ENCODE assay signal across 9 cellular contexts in genomic region chr2:234564719-234565118, GRCh38.
DNase-seq lines count a peak whose midpoint lies in the region; ATAC-seq, FAIRE-seq and TF ChIP-seq lines count a peak whose summit lies in the region.
"Had no signal": no experiment of that assay in that cellular context is flagged by ENCODE, and none has a peak within 500 bp of the region (broad histone marks: within the 10 kb centered on the region; RNA-seq: fewer than 3 reads in every experiment).

No MANE protein-coding gene starts in this region.

- H3K4me3 ChIP-seq in AG04450 (ENCODE audit: low read depth, low read length) = no peak overlapping the region
- H3K4me3 ChIP-seq in Caco-2 (ENCODE audit: low read depth, low read length) = no peak overlapping the region
- no peak overlapping the region for H3K4me3 ChIP-seq in sigmoid colon

- H3K4me1 ChIP-seq in foreskin keratinocyte = no peaks in the 10 kb centered on the region
- H3K4me1 ChIP-seq in Caco-2 = no peaks in the 10 kb centered on the region
- H3K4me1 ChIP-seq in sigmoid colon = no peaks in the 10 kb centered on the region

- peak; percentile 43 for TF ChIP-seq RAD21 in Ishikawa (IDR thresholded peaks at IDR 0.05; ENCODE audit: low read depth)

- BruUV-seq in Caco-2 (replicated peaks; lab: Mats Ljungman, UMichigan) = no TSS peak

- intact Hi-C loops in Caco-2 (cut with micrococcal nuclease; ENCODE audit: unreplicated experiment) = no loop called here
- intact Hi-C loops in sigmoid colon (cut with DNase I) = no loop called here

- no peaks in the 10 kb centered on the region for H3K36me3 Mint-ChIP-seq in Caco-2 (ENCODE audit: insufficient read depth, unreplicated experiment)

- H3K27ac Mint-ChIP-seq in Caco-2 (ENCODE audit: unreplicated experiment) = no peak overlapping the region

- no peak overlapping the region for H3K27ac ChIP-seq in AG04450 (ENCODE audit: low read depth, low read length)
- H3K27ac ChIP-seq in foreskin keratinocyte = no peak overlapping the region
- H3K27ac ChIP-seq in sigmoid colon = no peak overlapping the region

- H3K36me3 ChIP-seq in Caco-2 (ENCODE audit: control insufficient read depth, insufficient read depth, low read length) (no peaks in the 10 kb centered on the region), sigmoid colon (no peaks in the 10 kb centered on the region)

- ATAC-seq in foreskin keratinocyte (no peak), GM19395 (IDR thresholded peaks at IDR 0.05; ENCODE audit: unreplicated experiment) (no peak)

- CTCF ChIA-PET in AG04450 (lab: Charles Lee) (interaction anchor here (0.6 to 2.2 kb wide), 23 partner anchors 11 to 552 kb away, joined by 3 to 14 read pairs (median 4); no protein-coding TSS in a partner anchor), Caco-2 (lab: Charles Lee) (no interaction called here)

- no peak for TF ChIP-seq POLR2A in sigmoid colon (IDR thresholded peaks at IDR 0.05)

- H3K9me3 ChIP-seq in AG04450 (ENCODE audit: control insufficient read depth, insufficient read depth, low read length) (peaks cover 7% of the 10 kb centered on the region), Caco-2 (no peaks in the 10 kb centered on the region), sigmoid colon (no peaks in the 10 kb centered on the region)

- no peaks in the 10 kb centered on the region for H3K4me1 Mint-ChIP-seq in Caco-2 (ENCODE audit: low read depth, unreplicated experiment)

- no peak overlapping the region for H3K4me3 Mint-ChIP-seq in Caco-2 (ENCODE audit: unreplicated experiment)

- no peaks in the 10 kb centered on the region for H3K27me3 ChIP-seq in AG04450 (ENCODE audit: control insufficient read depth, insufficient read depth, low read length)
- H3K27me3 ChIP-seq in foreskin keratinocyte = no peaks in the 10 kb centered on the region
- H3K27me3 ChIP-seq in Caco-2 (replicated peaks; ENCODE audit: control insufficient read depth, insufficient read depth, low read length) = no peaks in the 10 kb centered on the region
- no peaks in the 10 kb centered on the region for H3K27me3 ChIP-seq in sigmoid colon

- WGBS in sigmoid colon, 2 donors = 8 to 28% methylated on average over 2 of the region's 2 CpGs

- no peak for FAIRE-seq in RCC 7860 (lab: Jason Lieb, UNC)

- peak; percentile 64 for TF ChIP-seq CTCF in AG04450 (IDR thresholded peaks at IDR 0.05; ENCODE audit: low read depth, low read length)
- TF ChIP-seq CTCF in foreskin keratinocyte (conservative IDR thresholded peaks at IDR 0.05) = peak; percentile 57
- TF ChIP-seq CTCF in Caco-2 (IDR thresholded peaks at IDR 0.05; ENCODE audit: insufficient read depth in 1 of 2, low read depth in 1 of 2, low read length in 1 of 2, severe bottlenecking in 1 of 2, unreplicated experiment in 1 of 2) = no peak
- TF ChIP-seq CTCF in sigmoid colon (IDR thresholded peaks at IDR 0.05) = no peak

- POLR2A ChIA-PET in AG04450 (lab: Yijun Ruan, JAX) (interaction anchor here (1.1 to 1.7 kb wide), 2 partner anchors 115 to 259 kb away, joined by 4 to 5 read pairs; no protein-coding TSS in a partner anchor), Caco-2 (lab: Charles Lee) (no interaction called here)

- H3K9me3 Mint-ChIP-seq in Caco-2 (ENCODE audit: unreplicated experiment) = peaks cover 23% of the 10 kb centered on the region

- DNase-seq in AG04450 (ENCODE audit: low read depth, low spot score) (peak; percentile 49), RCC 7860 (ENCODE audit: low spot score) (peak; percentile 15), foreskin keratinocyte (no peak), Caco-2 (no peak), sigmoid colon (no peak)
- DNase-seq in activated CD8-positive, alpha-beta memory T cell treated with anti-CD3 and anti-CD28 coated beads, Interleukin-2, amount 50 U/mL, for 48 hours = no peak
- DNase-seq: DND-41 had no signal

- TF ChIP-seq EP300 in Ishikawa (IDR thresholded peaks at IDR 0.05; ENCODE audit: borderline replicate concordance) (no peak), sigmoid colon (IDR thresholded peaks at IDR 0.05) (no peak)

- H3K27me3 Mint-ChIP-seq in Caco-2 (ENCODE audit: insufficient read depth, unreplicated experiment) = peaks cover 2% of the 10 kb centered on the region

TF ChIP-seq in Ishikawa, 13 proteins besides CTCF, POLR2A, EP300 and RAD21:
- TF ChIP-seq TAF1 (IDR thresholded peaks at IDR 0.05; ENCODE audit: low read depth) (no peak), FOXM1 (IDR thresholded peaks at IDR 0.05; ENCODE audit: borderline replicate concordance, low read depth) (no peak), TCF12 (IDR thresholded peaks at IDR 0.05; ENCODE audit: low read depth) (no peak), TEAD4 (IDR thresholded peaks at IDR 0.05) (no peak), MAX (IDR thresholded peaks at IDR 0.05) (no peak), ZBTB7A (IDR thresholded peaks at IDR 0.05; ENCODE audit: low read depth) (no peak), NFIC (IDR thresholded peaks at IDR 0.05) (no peak), YY1 (IDR thresholded peaks at IDR 0.05; ENCODE audit: low read depth) (no peak), USF1 (IDR thresholded peaks at IDR 0.05) (no peak), CEBPB (IDR thresholded peaks at IDR 0.05) (no peak), EGR1 (IDR thresholded peaks at IDR 0.05) (no peak), CREB1 (IDR thresholded peaks at IDR 0.05; ENCODE audit: low read depth) (no peak), REST (IDR thresholded peaks at IDR 0.05; ENCODE audit: low read depth) (no peak)

Comparison
In these comparisons a context has a peak if more than half of its experiments do, and no peak if none do; other contexts are left out.
1. DNase-seq: peak in AG04450 (single experiment) and RCC 7860 (single experiment); none in foreskin keratinocyte (0 of 2), activated CD8-positive, alpha-beta memory T cell treated with anti-CD3 and anti-CD28 coated beads, Interleukin-2, amount 50 U/mL, for 48 hours (single experiment), Caco-2 (0 of 2) and sigmoid colon (single experiment).
2. CTCF ChIP-seq: peak in AG04450 (single experiment) and foreskin keratinocyte (single experiment); none in Caco-2 (0 of 2) and sigmoid colon (0 of 4).